Comparison of ENCODE assay signal across 8 cellular contexts in genomic region chr12:122028601-122029560, GRCh38. TPM values are rescaled to one million over a fixed set of nuclear protein-coding genes. Genes with fewer than 3 reads are reported as not detected.
DNase-seq lines count a peak whose midpoint lies in the region; ATAC-seq, FAIRE-seq and TF ChIP-seq lines count a peak whose summit lies in the region.

No MANE protein-coding gene starts in this region.

- H3F3A ChIP-seq in PC-3 (ENCODE audit: low read length, unreplicated experiment): no peaks in the 10 kb centered on the region

- H3K9me3 ChIP-seq in BLaER1: no peaks in the 10 kb centered on the region
- H3K9me3 ChIP-seq in mesenchymal stem cell (ENCODE audit: control insufficient read depth, low read length): no peaks in the 10 kb centered on the region
- H3K9me3 ChIP-seq in PC-3 (ENCODE audit: low read length): no peaks in the 10 kb centered on the region

- H3K4me1 ChIP-seq in BLaER1: peaks cover 83% of the 10 kb centered on the region
- H3K4me1 ChIP-seq in mesenchymal stem cell (ENCODE audit: control insufficient read depth, insufficient read depth, low read depth, low read length): peaks cover 38% of the 10 kb centered on the region
- H3K4me1 ChIP-seq in PC-3 (ENCODE audit: insufficient read depth, low read length): peaks cover 8% of the 10 kb centered on the region

- H2BK5ac ChIP-seq in mesenchymal stem cell (ENCODE audit: low read depth, low read length, poor library complexity, severe bottlenecking): no peak overlapping the region

- FAIRE-seq in GM19239 (lab: Jason Lieb, UNC): peak; percentile 86

- H3K27me3 ChIP-seq in BLaER1 (no peaks in the 10 kb centered on the region), mesenchymal stem cell (ENCODE audit: control insufficient read depth in 1 of 2, insufficient read depth in 1 of 2, low read length in 2 of 2) (no peaks in the 10 kb centered on the region), PC-3 (ENCODE audit: low read length) (no peaks in the 10 kb centered on the region)

- H3K23ac ChIP-seq in mesenchymal stem cell (ENCODE audit: low read length in 2 of 2): no peak overlapping the region

- no peaks in the 10 kb centered on the region for H3K9me2 ChIP-seq in PC-3 (replicated peaks; ENCODE audit: low read length)

- H4K91ac ChIP-seq in mesenchymal stem cell (ENCODE audit: low read length): no peak overlapping the region

- CTCF ChIA-PET in activated CD4-positive, alpha-beta memory T cell treated with anti-CD3 and anti-CD28 coated beads for 36 hours (lab: Charles Lee): interaction anchor here (0.9 to 1.7 kb wide), 2 partner anchors 95 to 234 kb away, joined by 3 to 9 read pairs; no protein-coding TSS in a partner anchor
- CTCF ChIA-PET in PC-3 (lab: Charles Lee): interaction anchor here (0.6 kb wide), 1 partner anchor 71 kb away, joined by 3 read pairs; no protein-coding TSS in a partner anchor

- H3K4me2 ChIP-seq in BLaER1: peak overlapping the region; percentile 97
- no peak overlapping the region for H3K4me2 ChIP-seq in mesenchymal stem cell (ENCODE audit: low read length, poor library complexity, severe bottlenecking)
- no peak overlapping the region for H3K4me2 ChIP-seq in PC-3 (ENCODE audit: low read length)

- H2BK12ac ChIP-seq in mesenchymal stem cell (ENCODE audit: low read length in 2 of 2): no peak overlapping the region

- no peak overlapping the region for H2BK120ac ChIP-seq in mesenchymal stem cell (ENCODE audit: low read depth, low read length)

- H3K79me2 ChIP-seq in PC-3 (ENCODE audit: low read length): peaks cover 96% of the 10 kb centered on the region

- no peak overlapping the region for H2AK5ac ChIP-seq in mesenchymal stem cell (ENCODE audit: low read length, severe bottlenecking)

- peaks cover 52% of the 10 kb centered on the region for H3K79me1 ChIP-seq in mesenchymal stem cell (replicated peaks; ENCODE audit: low read length, poor library complexity, severe bottlenecking)

- no peak overlapping the region for H3K4me3 Mint-ChIP-seq in activated CD4-positive, alpha-beta memory T cell treated with anti-CD3 and anti-CD28 coated beads for 36 hours

- no peak overlapping the region for H3K14ac ChIP-seq in mesenchymal stem cell (ENCODE audit: low read length in 2 of 2)

- H3K27me3 Mint-ChIP-seq in activated CD4-positive, alpha-beta memory T cell treated with anti-CD3 and anti-CD28 coated beads for 36 hours: no peaks in the 10 kb centered on the region

- peak overlapping the region; percentile 75 for H3K27ac ChIP-seq in BLaER1
- no peak overlapping the region for H3K27ac ChIP-seq in mesenchymal stem cell (ENCODE audit: low read length, poor library complexity, severe bottlenecking)
- H3K27ac ChIP-seq in PC-3 (ENCODE audit: low read length): no peak overlapping the region

- peak overlapping the region; percentile 57 for H2BK15ac ChIP-seq in mesenchymal stem cell (ENCODE audit: low read depth, poor library complexity, severe bottlenecking)

- WGBS in mesenchymal stem cell: 95% methylated on average over 27 of the region's 27 CpGs

- no peak overlapping the region for H4K8ac ChIP-seq in mesenchymal stem cell (ENCODE audit: low read length)

- peaks cover 100% of the 10 kb centered on the region for H4K20me1 ChIP-seq in BLaER1
- H4K20me1 ChIP-seq in PC-3 (ENCODE audit: low read length): peaks cover 23% of the 10 kb centered on the region; the same call in 1 of the 2 replicates

- ATAC-seq in GM18909 (IDR thresholded peaks at IDR 0.05; ENCODE audit: poor library complexity, unreplicated experiment) (no peak), GM18907 (IDR thresholded peaks at IDR 0.05; ENCODE audit: unreplicated experiment) (no peak), PC-3 (no peak)

- H3K9me3 Mint-ChIP-seq in activated CD4-positive, alpha-beta memory T cell treated with anti-CD3 and anti-CD28 coated beads for 36 hours: no peaks in the 10 kb centered on the region

- intact Hi-C loops in activated CD4-positive, alpha-beta memory T cell treated with anti-CD3 and anti-CD28 coated beads for 36 hours (cut with micrococcal nuclease): loop anchor here (10.0 kb wide), 1 partner anchor 114 kb away; the partner anchor contains the start of gene CFAP251
- intact Hi-C loops in PC-3 (cut with micrococcal nuclease): loop anchor here (10.0 kb wide), 1 partner anchor 234 kb away; the partner anchor contains the start of gene RHOF

- peaks cover 31% of the 10 kb centered on the region for H3K36me3 ChIP-seq in BLaER1
- peaks cover 0 to 16% of the 10 kb centered on the region in 2 experiments for H3K36me3 ChIP-seq in mesenchymal stem cell (ENCODE audit: control insufficient read depth in 1 of 2, insufficient read depth in 2 of 2, low read depth in 1 of 2, low read length in 2 of 2)
- peaks cover 8% of the 10 kb centered on the region; the same call in 1 of the 2 replicates for H3K36me3 ChIP-seq in PC-3 (ENCODE audit: low read depth, low read length)

- no peaks in the 10 kb centered on the region for H3K36me3 Mint-ChIP-seq in activated CD4-positive, alpha-beta memory T cell treated with anti-CD3 and anti-CD28 coated beads for 36 hours

- BruUV-seq in PC-3 (replicated peaks; lab: Mats Ljungman, UMichigan): no TSS peak

- H2AFZ ChIP-seq in mesenchymal stem cell (ENCODE audit: low read depth, low read length): no peak overlapping the region
- H2AFZ ChIP-seq in PC-3 (ENCODE audit: low read length): no peak overlapping the region

- H3K4me3 ChIP-seq in BLaER1: peak overlapping the region; percentile 32; the same call in 1 of the 2 replicates
- H3K4me3 ChIP-seq in mesenchymal stem cell (ENCODE audit: insufficient read depth in 1 of 2, low read depth in 1 of 2, low read length in 2 of 2): no peak overlapping the region
- H3K4me3 ChIP-seq in PC-3 (ENCODE audit: low read length): no peak overlapping the region
- no peak overlapping the region for H3K4me3 ChIP-seq in foreskin fibroblast (ENCODE audit: low read depth in 1 of 2, low read length in 2 of 2)

- H3K4ac ChIP-seq in mesenchymal stem cell (ENCODE audit: low read depth in 1 of 2, low read length in 2 of 2): no peak overlapping the region

- TF ChIP-seq CTCF in PC-3 (conservative IDR thresholded peaks at IDR 0.05; ENCODE audit: low read depth, low read length): no peak
- TF ChIP-seq CTCF in foreskin fibroblast (IDR thresholded peaks at IDR 0.05; ENCODE audit: low read depth, low read length): no peak

- no peak overlapping the region for H3K27ac Mint-ChIP-seq in activated CD4-positive, alpha-beta memory T cell treated with anti-CD3 and anti-CD28 coated beads for 36 hours

- POLR2A ChIA-PET in activated CD4-positive, alpha-beta memory T cell treated with anti-CD3 and anti-CD28 coated beads for 36 hours (lab: Charles Lee): no interaction called here
- POLR2A ChIA-PET in PC-3 (lab: Charles Lee; ENCODE audit: unreplicated experiment): no interaction called here

- DNase-seq in GM19239 (ENCODE audit: insufficient read length, low spot score) (peak; percentile 60), mesenchymal stem cell (no peak), PC-3 (no peak), foreskin fibroblast (no peak)
- DNase-seq in activated CD4-positive, alpha-beta memory T cell treated with anti-CD3 and anti-CD28 coated beads for 36 hours: peak; percentile 71

- no peak overlapping the region for H3K18ac ChIP-seq in mesenchymal stem cell (ENCODE audit: low read depth in 1 of 2, low read length in 2 of 2)

- H3K4me1 Mint-ChIP-seq in activated CD4-positive, alpha-beta memory T cell treated with anti-CD3 and anti-CD28 coated beads for 36 hours (ENCODE audit: low read depth): peaks cover 3% of the 10 kb centered on the region

- H3K9ac ChIP-seq in BLaER1: peak overlapping the region; percentile 68; the same call in 1 of the 2 replicates
- no peak overlapping the region for H3K9ac ChIP-seq in mesenchymal stem cell (ENCODE audit: low read length)
- no peak overlapping the region for H3K9ac ChIP-seq in PC-3 (ENCODE audit: low read length)

RNA-seq across cellular contexts. Expression of gene BCL7A, which starts 7.2 kb away (rescaled TPM):
- total RNA-seq in activated CD4-positive, alpha-beta memory T cell treated with anti-CD3 and anti-CD28 coated beads for 36 hours: 1 to 10 TPM; 3.6 to 4.0 TPM
- polyA plus RNA-seq in mesenchymal stem cell (2013, experiment 1 of 2): 6.3 TPM
- polyA plus RNA-seq in mesenchymal stem cell (2013, experiment 2 of 2): 5.9 TPM
- 31.6 and 32.5 TPM in 2 replicates for total RNA-seq in PC-3 (2014; rRNA removed)

RNA-seq across cellular contexts. Expression of gene MLXIP, which starts 49.7 kb away (rescaled TPM):
- total RNA-seq in activated CD4-positive, alpha-beta memory T cell treated with anti-CD3 and anti-CD28 coated beads for 36 hours: 10 to 100 TPM; 17.5 to 19.6 TPM
- polyA plus RNA-seq in mesenchymal stem cell (2013, experiment 1 of 2): 61.2 TPM
- polyA plus RNA-seq in mesenchymal stem cell (2013, experiment 2 of 2): 58.9 TPM
- total RNA-seq in PC-3 (2014; rRNA removed): 16.7 and 21.8 TPM in 2 replicates

Comparison
In these comparisons a context has a peak if more than half of its experiments do, and no peak if none do; other contexts are left out.
1. DNase-seq: peak in GM19239 (single experiment) and activated CD4-positive, alpha-beta memory T cell treated with anti-CD3 and anti-CD28 coated beads for 36 hours (single experiment); none in mesenchymal stem cell (single experiment), PC-3 (single experiment) and foreskin fibroblast (0 of 2).